In genomic region chr2:118498943-118499342, GRCh38 we compare ENCODE assay signal across 24 cellular contexts.
"Had no signal": no experiment of that assay in that cellular context is flagged by ENCODE, and none has a peak within 500 bp of the region (broad histone marks: within the 10 kb centered on the region; RNA-seq: fewer than 3 reads in every experiment).

No MANE protein-coding gene starts in this region.

- H3K9me3 ChIP-seq: left ventricle myocardium inferior, mucosa of descending colon, ovary, right atrium auricular region, stomach, testis, tibial artery, upper lobe of right lung had no signal

- H3K9me3 Mint-ChIP-seq: stimulated activated naive B cell treated with anti-CD40 and anti-IgM and Interleukin-4, amounts not matched to agents 10 μg/mL and 1 μg/mL and 100 μg/mL, for 72 hours had no signal

- H3K36me3 ChIP-seq: left ventricle myocardium inferior, ovary, right atrium auricular region, stomach, tibial artery, upper lobe of right lung had no signal

- H3K36me3 Mint-ChIP-seq: naive thymus-derived CD4-positive, alpha-beta T cell; natural killer cell treated with Interleukin-12 subunit alpha and Interleukin-12 subunit beta and Interleukin-15 and Interleukin-18, amount 100 ng/mL, for 72 hours; stimulated activated naive B cell treated with anti-CD40 and anti-IgM and Interleukin-4, amounts not matched to agents 10 μg/mL and 1 μg/mL and 100 μg/mL, for 72 hours had no signal

- H3K4me3 Mint-ChIP-seq: naive thymus-derived CD4-positive, alpha-beta T cell; natural killer cell treated with Interleukin-12 subunit alpha and Interleukin-12 subunit beta and Interleukin-15 and Interleukin-18, amount 100 ng/mL, for 72 hours; stimulated activated naive B cell treated with anti-CD40 and anti-IgM and Interleukin-4, amounts not matched to agents 10 μg/mL and 1 μg/mL and 100 μg/mL, for 72 hours had no signal

- H3K4me1 ChIP-seq: left ventricle myocardium inferior, right atrium auricular region, stomach, testis, tibial artery, upper lobe of right lung had no signal

- ATAC-seq: mucosa of descending colon; naive thymus-derived CD4-positive, alpha-beta T cell; natural killer cell treated with Interleukin-12 subunit alpha and Interleukin-12 subunit beta and Interleukin-15 and Interleukin-18, amount 100 ng/mL, for 72 hours; sciatic nerve; stimulated activated naive B cell treated with anti-CD40 and anti-IgM and Interleukin-4, amounts not matched to agents 10 μg/mL and 1 μg/mL and 100 μg/mL, for 72 hours; stimulated activated naive CD8-positive, alpha-beta T cell treated with anti-CD3 and anti-CD28 coated beads, Interleukin-15, Interleukin-2, amounts not matched to agents 100 U/mL and 50 U/mL, for 24 hours; upper lobe of right lung had no signal

- H3K27ac ChIP-seq: left ventricle myocardium inferior, ovary, right atrium auricular region, skin epidermis, stomach, testis, tibial artery, upper lobe of right lung had no signal

- H3K27ac Mint-ChIP-seq: naive thymus-derived CD4-positive, alpha-beta T cell; natural killer cell treated with Interleukin-12 subunit alpha and Interleukin-12 subunit beta and Interleukin-15 and Interleukin-18, amount 100 ng/mL, for 72 hours; progenitor cell of endocrine pancreas; stimulated activated naive B cell treated with anti-CD40 and anti-IgM and Interleukin-4, amounts not matched to agents 10 μg/mL and 1 μg/mL and 100 μg/mL, for 72 hours had no signal

- H3K27me3 ChIP-seq: ovary, right atrium auricular region, testis, upper lobe of right lung had no signal

- DNase-seq: hippocampal formation; islet precursor cell; left ventricle myocardium inferior; midbrain; mucosa of descending colon; naive thymus-derived CD4-positive, alpha-beta T cell; ovary; stimulated activated CD4-positive, alpha-beta T cell treated with anti-CD3 and anti-CD28 coated beads, Interleukin-12 subunit alpha, Interleukin-12 subunit beta, amount 100 ng/mL, for 4 hours; stimulated activated CD4-positive, alpha-beta T cell treated with anti-CD3 and anti-CD28 coated beads, Interleukin-15, amount 100 ng/mL, for 24 hours; stimulated activated CD4-positive, alpha-beta T cell treated with anti-CD3 and anti-CD28 coated beads, Interleukin-2, amount 100 ng/mL, for 24 hours; stimulated activated CD4-positive, alpha-beta T cell treated with anti-CD3 and anti-CD28 coated beads, Interleukin-4, amount 100 ng/mL, for 1 hour; stimulated activated naive B cell treated with anti-CD40 and anti-IgM and Interleukin-4, amounts not matched to agents 10 μg/mL and 1 μg/mL and 100 μg/mL, for 72 hours; stimulated activated naive CD8-positive, alpha-beta T cell treated with anti-CD3 and anti-CD28 coated beads, Interleukin-15, Interleukin-2, amounts not matched to agents 100 U/mL and 50 U/mL, for 24 hours; stomach; testis; tibial artery; trophoblast cell; upper lobe of right lung had no signal

- H3K4me3 ChIP-seq: left ventricle myocardium inferior, lung, mucosa of descending colon, ovary, right atrium auricular region, skin epidermis, stomach, testis, tibial artery, upper lobe of right lung had no signal

- H3K4me1 Mint-ChIP-seq: naive thymus-derived CD4-positive, alpha-beta T cell; stimulated activated naive B cell treated with anti-CD40 and anti-IgM and Interleukin-4, amounts not matched to agents 10 μg/mL and 1 μg/mL and 100 μg/mL, for 72 hours had no signal
